Comparison of ENCODE assay signal across 1 cellular context in the genomic region with DNA sequence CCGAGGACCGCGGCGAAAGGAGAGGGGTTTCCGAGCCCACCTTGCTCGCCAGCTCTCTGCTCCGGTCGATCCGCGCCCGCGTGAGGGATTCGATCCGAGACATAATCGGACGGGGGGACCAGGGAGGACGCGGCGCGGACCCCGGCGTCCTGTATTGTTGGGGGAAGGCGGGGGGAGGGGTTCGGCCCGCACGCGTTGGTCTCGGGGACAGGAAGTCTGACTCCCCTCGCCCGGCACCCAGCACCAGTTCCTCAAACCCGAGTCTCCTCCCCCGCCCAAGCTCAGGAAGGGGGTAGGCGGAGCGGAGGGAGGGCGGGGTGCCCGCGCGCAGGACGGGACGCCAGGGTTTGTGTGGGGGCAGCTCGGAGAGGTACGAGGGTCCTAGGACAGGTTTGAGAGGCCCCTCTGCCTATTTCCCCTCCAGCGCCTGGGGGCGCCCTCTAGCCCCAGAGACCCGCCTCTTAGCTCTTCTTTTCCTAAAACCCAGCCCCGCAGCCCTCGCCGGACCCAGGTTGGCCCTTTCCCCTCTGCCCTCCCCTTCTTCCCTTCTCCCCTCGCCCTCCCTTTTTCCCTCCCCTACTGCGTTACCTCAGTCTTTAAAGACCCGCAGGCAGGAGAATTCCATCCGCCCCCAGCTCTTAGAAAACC.
TF ChIP-seq lines count a peak whose summit lies in the region.

Gene ARHGEF2, minus strand, starts transcription at position 223 of the 648 bp plus-strand sequence. Its CDS starts 120 bp downstream, at position 103.

TF ChIP-seq in IMR-90, 13 proteins besides CTCF, POLR2A, EP300 and RAD21 (continued from another document):
- TF ChIP-seq, protein P1, sequence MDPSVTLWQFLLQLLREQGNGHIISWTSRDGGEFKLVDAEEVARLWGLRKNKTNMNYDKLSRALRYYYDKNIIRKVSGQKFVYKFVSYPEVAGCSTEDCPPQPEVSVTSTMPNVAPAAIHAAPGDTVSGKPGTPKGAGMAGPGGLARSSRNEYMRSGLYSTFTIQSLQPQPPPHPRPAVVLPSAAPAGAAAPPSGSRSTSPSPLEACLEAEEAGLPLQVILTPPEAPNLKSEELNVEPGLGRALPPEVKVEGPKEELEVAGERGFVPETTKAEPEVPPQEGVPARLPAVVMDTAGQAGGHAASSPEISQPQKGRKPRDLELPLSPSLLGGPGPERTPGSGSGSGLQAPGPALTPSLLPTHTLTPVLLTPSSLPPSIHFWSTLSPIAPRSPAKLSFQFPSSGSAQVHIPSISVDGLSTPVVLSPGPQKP (IDR thresholded peaks at IDR 0.05; ENCODE audit: borderline replicate concordance, low read depth, low read length), result no peak
